1 cellular context compared by ENCODE assay signal in the genomic region with DNA sequence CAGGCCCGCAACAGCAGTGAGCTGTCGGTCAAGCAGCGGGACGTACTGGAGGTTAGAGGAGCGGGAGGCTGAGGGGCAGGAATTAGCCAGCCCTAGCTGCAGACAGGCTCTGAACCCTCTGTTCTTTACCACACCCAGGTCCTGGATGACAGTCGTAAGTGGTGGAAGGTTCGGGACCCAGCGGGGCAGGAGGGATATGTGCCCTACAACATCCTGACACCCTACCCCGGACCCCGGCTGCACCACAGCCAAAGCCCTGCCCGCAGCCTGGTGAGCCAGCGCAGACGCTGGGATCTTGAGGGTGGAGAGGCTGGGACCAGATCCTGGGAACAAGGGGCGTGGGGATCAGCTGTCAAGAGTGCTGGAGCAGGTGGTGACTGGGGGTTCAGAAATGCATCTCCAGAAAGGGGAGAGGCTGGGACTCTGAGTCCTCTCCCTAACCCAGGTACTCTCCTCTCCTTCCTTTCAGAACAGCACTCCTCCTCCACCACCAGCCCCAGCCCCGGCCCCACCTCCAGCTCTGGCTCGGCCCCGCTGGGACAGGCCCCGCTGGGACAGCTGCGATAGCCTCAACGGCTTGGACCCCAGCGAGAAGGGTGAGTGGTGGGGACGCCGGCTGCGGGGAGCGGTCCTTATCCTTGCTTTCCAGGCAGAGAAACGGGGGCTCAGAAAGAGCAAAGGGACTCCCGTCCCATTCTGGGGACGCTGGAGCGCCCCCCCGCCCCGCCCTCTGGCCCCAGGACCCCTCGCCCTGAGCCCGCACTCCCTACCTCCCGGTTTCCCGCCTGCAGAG.
TF ChIP-seq lines count a peak whose summit lies in the region.

No MANE protein-coding gene starts in this region.

TF ChIP-seq in WTC11, 78 proteins besides CTCF, POLR2A, EP300 and RAD21:
- TF ChIP-seq ETV6 (CRISPR knock-in tag; IDR thresholded peaks at IDR 0.05) (no peak), FOXP1 (CRISPR knock-in tag; IDR thresholded peaks at IDR 0.05; ENCODE audit: borderline replicate concordance) (no peak), MYBL2 (CRISPR knock-in tag; IDR thresholded peaks at IDR 0.05) (no peak), ZNF121 (CRISPR knock-in tag; IDR thresholded peaks at IDR 0.05) (no peak), ZNF671 (CRISPR knock-in tag; IDR thresholded peaks at IDR 0.05) (no peak), PRRX2 (CRISPR knock-in tag; IDR thresholded peaks at IDR 0.05) (no peak), GRHL2 (CRISPR knock-in tag; IDR thresholded peaks at IDR 0.05; ENCODE audit: insufficient replicate concordance, severe bottlenecking) (no peak), ESRRA (CRISPR knock-in tag; IDR thresholded peaks at IDR 0.05; ENCODE audit: borderline replicate concordance) (no peak), ATF1 (CRISPR knock-in tag; IDR thresholded peaks at IDR 0.05) (no peak), NFATC4 (CRISPR knock-in tag; IDR thresholded peaks at IDR 0.05) (no peak)
- TF ChIP-seq, protein P1, sequence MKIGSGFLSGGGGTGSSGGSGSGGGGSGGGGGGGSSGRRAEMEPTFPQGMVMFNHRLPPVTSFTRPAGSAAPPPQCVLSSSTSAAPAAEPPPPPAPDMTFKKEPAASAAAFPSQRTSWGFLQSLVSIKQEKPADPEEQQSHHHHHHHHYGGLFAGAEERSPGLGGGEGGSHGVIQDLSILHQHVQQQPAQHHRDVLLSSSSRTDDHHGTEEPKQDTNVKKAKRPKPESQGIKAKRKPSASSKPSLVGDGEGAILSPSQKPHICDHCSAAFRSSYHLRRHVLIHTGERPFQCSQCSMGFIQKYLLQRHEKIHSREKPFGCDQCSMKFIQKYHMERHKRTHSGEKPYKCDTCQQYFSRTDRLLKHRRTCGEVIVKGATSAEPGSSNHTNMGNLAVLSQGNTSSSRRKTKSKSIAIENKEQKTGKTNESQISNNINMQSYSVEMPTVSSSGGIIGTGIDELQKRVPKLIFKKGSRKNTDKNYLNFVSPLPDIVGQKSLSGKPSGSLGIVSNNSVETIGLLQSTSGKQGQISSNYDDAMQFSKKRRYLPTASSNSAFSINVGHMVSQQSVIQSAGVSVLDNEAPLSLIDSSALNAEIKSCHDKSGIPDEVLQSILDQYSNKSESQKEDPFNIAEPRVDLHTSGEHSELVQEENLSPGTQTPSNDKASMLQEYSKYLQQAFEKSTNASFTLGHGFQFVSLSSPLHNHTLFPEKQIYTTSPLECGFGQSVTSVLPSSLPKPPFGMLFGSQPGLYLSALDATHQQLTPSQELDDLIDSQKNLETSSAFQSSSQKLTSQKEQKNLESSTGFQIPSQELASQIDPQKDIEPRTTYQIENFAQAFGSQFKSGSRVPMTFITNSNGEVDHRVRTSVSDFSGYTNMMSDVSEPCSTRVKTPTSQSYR (CRISPR knock-in tag; IDR thresholded peaks at IDR 0.05), result no peak
